ENCODE assay signal across 19 cellular contexts in the genomic region with DNA sequence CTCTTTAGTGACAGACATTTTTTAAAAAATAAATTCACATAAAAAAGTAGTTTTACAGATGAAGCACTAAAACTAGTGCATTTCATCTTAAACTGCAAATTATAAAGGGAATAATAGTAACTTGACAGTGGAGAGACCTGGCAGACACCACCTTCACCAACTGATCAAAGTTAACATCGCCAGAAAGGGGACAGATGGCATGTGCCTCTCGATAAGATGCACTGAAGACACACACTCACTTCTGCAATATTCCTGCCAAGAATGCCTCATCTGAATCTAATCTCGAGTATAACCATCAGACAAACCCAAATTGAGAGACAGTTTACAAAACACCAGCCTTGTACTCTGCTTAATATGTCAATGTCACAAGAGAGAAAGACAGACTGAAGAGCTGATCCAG. TPM values are rescaled to one million over a fixed set of nuclear protein-coding genes. Genes with fewer than 3 reads are reported as not detected.
DNase-seq lines count a peak whose midpoint lies in the region; ATAC-seq and TF ChIP-seq lines count a peak whose summit lies in the region.
"Had no signal": no experiment of that assay in that cellular context is flagged by ENCODE, and none has a peak within 500 bp of the region (broad histone marks: within the 10 kb centered on the region; RNA-seq: fewer than 3 reads in every experiment).

No MANE protein-coding gene starts in this region.

- H3K9me3 ChIP-seq in heart left ventricle (no peaks in the 10 kb centered on the region), spleen (no peaks in the 10 kb centered on the region)
- H3K9me3 ChIP-seq: SJSA1 had no signal

- no peaks in the 10 kb centered on the region for H3K27me3 Mint-ChIP-seq in brain
- H3K27me3 Mint-ChIP-seq: activated naive CD8-positive, alpha-beta T cell treated with anti-CD3 and anti-CD28 coated beads, Interleukin-2, amount 10 ng/mL, durations not matched to agents 7 days and 5 days had no signal

- H3K4me3 ChIP-seq in heart left ventricle (no peak overlapping the region), spleen (no peak overlapping the region)
- H3K4me3 ChIP-seq: SJSA1 had no signal

- TF ChIP-seq CTCF in heart left ventricle (IDR thresholded peaks at IDR 0.05) (no peak), brain (conservative IDR thresholded peaks at IDR 0.05) (no peak), spleen (IDR thresholded peaks at IDR 0.05 in 8 of 11, conservative IDR thresholded peaks at IDR 0.05 in 3 of 11) (no peak)

- H3K27me3 ChIP-seq in heart left ventricle (no peaks in the 10 kb centered on the region), spleen (replicated peaks in 1 of 7) (no peaks in the 10 kb centered on the region)
- H3K27me3 ChIP-seq: brain microvascular endothelial cell, SJSA1 had no signal

- H3K4me1 ChIP-seq in heart left ventricle (peaks cover 15 to 93% (median 77%) of the 10 kb centered on the region in 12 donors), spleen (peaks cover 65 to 100% (median 84%) of the 10 kb centered on the region in 6 donors)

- H3K4me1 Mint-ChIP-seq in brain = peaks cover 70% of the 10 kb centered on the region

- H3K36me3 ChIP-seq in heart left ventricle (peaks cover 0 to 36% (median 6%) of the 10 kb centered on the region in 9 donors), spleen (peaks cover 0 to 45% (median 2%) of the 10 kb centered on the region in 6 donors)

- H3K4me3 Mint-ChIP-seq in brain = peak overlapping the region in 4 of 5 experiments; percentile 32 to 72 (median 62)
- H3K4me3 Mint-ChIP-seq: activated naive CD8-positive, alpha-beta T cell treated with anti-CD3 and anti-CD28 coated beads, Interleukin-2, amount 10 ng/mL, durations not matched to agents 7 days and 5 days had no signal

- H3K27ac ChIP-seq in heart left ventricle (peak overlapping the region in 8 of 12 donors; percentile 1 to 47 (median 28)), spleen (peak overlapping the region in 5 of 8 donors; percentile 34 to 92 (median 62))
- H3K27ac ChIP-seq: brain microvascular endothelial cell, HL-60, SJSA1 had no signal

- H3K36me3 Mint-ChIP-seq in brain = peaks cover 35% of the 10 kb centered on the region

- no peak for DNase-seq in heart left ventricle
- no peak for DNase-seq in left ventricle myocardium superior
- peak; percentile 47 to 83 for DNase-seq in NCI-H524 (lab: John Stamatoyannopoulos, UW)
- DNase-seq in spleen = no peak
- no peak for DNase-seq in ACHN
- no peak for DNase-seq in NCI-H748 treated with DMSO at 0.1 percent for 48 hours (lab: John Stamatoyannopoulos, UW)
- DNase-seq: activated CD4-positive, CD25-positive, alpha-beta regulatory T cell treated with anti-CD3 and anti-CD28 coated beads, Interleukin-2, amount 50 U/mL, for 72 hours; activated naive CD8-positive, alpha-beta T cell treated with anti-CD3 and anti-CD28 coated beads, Interleukin-2, amount 10 ng/mL, durations not matched to agents 7 days and 5 days; activated T-cell treated with anti-CD3 and anti-CD28 coated beads, Interleukin-2, amount 50 U/mL, for 48 hours; brain microvascular endothelial cell; foreskin melanocyte; NCI-H2029 treated with DMSO at 0.1 percent for 48 hours; NCI-H69; stimulated activated CD4-positive, alpha-beta T cell treated with anti-CD3 and anti-CD28 coated beads, Interleukin-12 subunit alpha, Interleukin-12 subunit beta, amount 100 ng/mL, for 4 hours; T-helper 9 cell had no signal

- ATAC-seq in heart left ventricle (no peak), left ventricle myocardium superior (no peak), HG03342 (IDR thresholded peaks at IDR 0.05; ENCODE audit: unreplicated experiment) (no peak)

- H3K27ac Mint-ChIP-seq in brain = peak overlapping the region in 4 of 5 experiments; percentile 46 to 74 (median 58)

- intact Hi-C loops in heart left ventricle (cut with DNase I) = no loop called here
- intact Hi-C loops in left ventricle myocardium superior (cut with micrococcal nuclease) = no loop called here
- intact Hi-C loops in spleen (cut with DNase I; ENCODE audit: low total_unique reads) = no loop called here

- H3K9me3 Mint-ChIP-seq in brain = no peaks in the 10 kb centered on the region
- H3K9me3 Mint-ChIP-seq: activated naive CD8-positive, alpha-beta T cell treated with anti-CD3 and anti-CD28 coated beads, Interleukin-2, amount 10 ng/mL, durations not matched to agents 7 days and 5 days had no signal

- in situ Hi-C loops in ACHN (cut with HindIII; ENCODE audit: low pct_ligation_motif_present, low pct_unique_long_range_greater_than_20kb, low sequenced_read_pairs) = loop anchor here (25.0 kb wide), 1 partner anchor 198 kb away; a partner anchor contains a TSS

- 16 to 24% (median 21%) methylated on average over 3 of the region's 3 CpGs for WGBS in heart left ventricle, 4 donors
- 43 to 63% (median 56%) methylated on average over 3 of the region's 3 CpGs for WGBS in spleen, 5 donors

- TF ChIP-seq POLR2A in heart left ventricle (IDR thresholded peaks at IDR 0.05) = no peak
- TF ChIP-seq POLR2A in spleen (IDR thresholded peaks at IDR 0.05) = no peak

RNA-seq across cellular contexts. Expression of a gene that starts 6.8 kb away (rescaled TPM):
- total RNA-seq in heart left ventricle = 100 to 1,000 TPM in 3 of 9 donors, 10 to 100 TPM in 6; 57.2 to 141 (median 82.4) TPM
- 100 to 1,000 TPM in 1 of 2 donors, 10 to 100 TPM in 1; 99.9 to 119 TPM for polyA plus RNA-seq in heart left ventricle
- total RNA-seq in left ventricle myocardium superior = 124 TPM
- 71.5 TPM for polyA plus RNA-seq in brain (ENCODE audit: insufficient read depth, low read depth, low replicate concordance)
- 10 to 100 TPM; 25.4 to 81.5 (median 36.8) TPM for total RNA-seq in spleen
- polyA plus RNA-seq in spleen = 10 to 100 TPM; 14.9 to 29.0 (median 21.5) TPM

RNA-seq across cellular contexts. Expression of a gene that starts 8.9 kb away (rescaled TPM):
- total RNA-seq in heart left ventricle = 10 to 100 TPM; 20.3 to 41.1 (median 23.7) TPM
- 10 to 100 TPM; 13.8 to 28.5 TPM for polyA plus RNA-seq in heart left ventricle
- 20.6 TPM for total RNA-seq in left ventricle myocardium superior
- 22.2 TPM for polyA plus RNA-seq in brain (ENCODE audit: insufficient read depth, low read depth, low replicate concordance)
- total RNA-seq in spleen = 10 to 100 TPM; 32.1 to 54.6 (median 43.8) TPM
- polyA plus RNA-seq in spleen = 10 to 100 TPM in 1 of 3 donors, 1 to 10 TPM in 2; 7.3 to 15.9 (median 8.2) TPM

RNA-seq across cellular contexts. Expression of a gene that starts 58.5 kb away (rescaled TPM):
- total RNA-seq in heart left ventricle = 10 to 100 TPM in 3 of 9 donors, 1 to 10 TPM in 6; 1.6 to 73.9 (median 8.2) TPM
- 10 to 100 TPM in 1 of 2 donors, 1 to 10 TPM in 1; 2.6 to 10.8 TPM for polyA plus RNA-seq in heart left ventricle
- 12.2 TPM for total RNA-seq in left ventricle myocardium superior
- polyA plus RNA-seq in brain (ENCODE audit: insufficient read depth, low read depth, low replicate concordance) = 0.75 TPM
- total RNA-seq in spleen = 100 to 1,000 TPM in 6 of 7 donors, 10 to 100 TPM in 1; 88.0 to 179 (median 143) TPM
- 10 to 100 TPM; 67.0 to 93.6 (median 81.8) TPM for polyA plus RNA-seq in spleen

Comparison
In these comparisons a context has a peak if more than half of its experiments do, and no peak if none do; other contexts are left out.
1. DNase-seq: peak in NCI-H524 (2 of 2); none in heart left ventricle (0 of 5), left ventricle myocardium superior (single experiment), spleen (single experiment), ACHN (single experiment) and NCI-H748 treated with DMSO at 0.1 percent for 48 hours (single experiment).